17 cellular contexts compared by ENCODE assay signal in genomic region chr20:45038747-45039469, GRCh38.
DNase-seq lines count a peak whose midpoint lies in the region; ATAC-seq and TF ChIP-seq lines count a peak whose summit lies in the region.
"Had no signal": no experiment of that assay in that cellular context is flagged by ENCODE, and none has a peak within 500 bp of the region (broad histone marks: within the 10 kb centered on the region; RNA-seq: fewer than 3 reads in every experiment).

No MANE protein-coding gene starts in this region.

- H3K27me3 ChIP-seq in RWPE2 (ENCODE audit: insufficient read depth, poor library complexity, severe bottlenecking): no peaks in the 10 kb centered on the region
- H3K27me3 ChIP-seq in effector memory CD4-positive, alpha-beta T cell (replicated peaks; ENCODE audit: control insufficient read depth, insufficient read depth, low read length, poor library complexity, severe bottlenecking): no peaks in the 10 kb centered on the region
- H3K27me3 ChIP-seq in prostate gland (replicated peaks; ENCODE audit: insufficient read depth): no peaks in the 10 kb centered on the region

- no peaks in the 10 kb centered on the region for H3K27me3 Mint-ChIP-seq in activated naive CD4-positive, alpha-beta T cell treated with anti-CD3 and anti-CD28 coated beads for 36 hours (ENCODE audit: low read depth)
- H3K27me3 Mint-ChIP-seq in activated naive CD4-positive, alpha-beta T cell treated with anti-CD3 and anti-CD28 coated beads, Interleukin-2, amount 10 ng/mL, durations not matched to agents 7 days and 5 days: no peaks in the 10 kb centered on the region
- H3K27me3 Mint-ChIP-seq in stimulated activated naive B cell treated with anti-CD40 and anti-IgM and Interleukin-4, amounts not matched to agents 10 μg/mL and 1 μg/mL and 100 μg/mL, for 72 hours: no peaks in the 10 kb centered on the region

- CTCF ChIA-PET in activated naive CD4-positive, alpha-beta T cell treated with anti-CD3 and anti-CD28 coated beads for 36 hours (lab: Charles Lee): interaction anchor here (1.4 to 2.2 kb wide), 2 partner anchors 11 to 28 kb away, joined by 6 to 10 read pairs; no protein-coding TSS in a partner anchor
- CTCF ChIA-PET in activated naive CD4-positive, alpha-beta T cell treated with anti-CD3 and anti-CD28 coated beads, Interleukin-2, amount 10 ng/mL, durations not matched to agents 7 days and 5 days (lab: Charles Lee): interaction anchor here (0.6 to 1.7 kb wide), 4 partner anchors 11 to 437 kb away, joined by 3 to 6 read pairs (median 3); no protein-coding TSS in a partner anchor

- peaks cover 47% of the 10 kb centered on the region for H3K36me3 ChIP-seq in RWPE2 (ENCODE audit: low read depth)
- H3K36me3 ChIP-seq in effector memory CD4-positive, alpha-beta T cell (ENCODE audit: control insufficient read depth, insufficient read depth, low read length): peaks cover 37% of the 10 kb centered on the region
- no peaks in the 10 kb centered on the region for H3K36me3 ChIP-seq in prostate gland

- no peaks in the 10 kb centered on the region for H3K9me3 Mint-ChIP-seq in activated naive CD4-positive, alpha-beta T cell treated with anti-CD3 and anti-CD28 coated beads for 36 hours
- H3K9me3 Mint-ChIP-seq in activated naive CD4-positive, alpha-beta T cell treated with anti-CD3 and anti-CD28 coated beads, Interleukin-2, amount 10 ng/mL, durations not matched to agents 7 days and 5 days: no peaks in the 10 kb centered on the region
- no peaks in the 10 kb centered on the region for H3K9me3 Mint-ChIP-seq in stimulated activated naive B cell treated with anti-CD40 and anti-IgM and Interleukin-4, amounts not matched to agents 10 μg/mL and 1 μg/mL and 100 μg/mL, for 72 hours
- H3K9me3 Mint-ChIP-seq: T-helper 2 cell treated with Interferon-gamma antibody and Interleukin-4, amounts not matched to agents 5 μg/mL and 100 μg/mL, for 36 hours had no signal

- H3K4me1 ChIP-seq in RWPE2 (ENCODE audit: insufficient read depth, poor library complexity, severe bottlenecking) (peaks cover 77% of the 10 kb centered on the region), prostate gland (replicated peaks) (no peaks in the 10 kb centered on the region)
- peaks cover 25% of the 10 kb centered on the region for H3K4me1 ChIP-seq in effector memory CD4-positive, alpha-beta T cell (ENCODE audit: control insufficient read depth, insufficient read depth, low read length, poor library complexity, severe bottlenecking)

- peak overlapping the region; percentile 73 for H3K27ac Mint-ChIP-seq in activated naive CD4-positive, alpha-beta T cell treated with anti-CD3 and anti-CD28 coated beads for 36 hours
- no peak overlapping the region for H3K27ac Mint-ChIP-seq in activated naive CD4-positive, alpha-beta T cell treated with anti-CD3 and anti-CD28 coated beads, Interleukin-2, amount 10 ng/mL, durations not matched to agents 7 days and 5 days
- peak overlapping the region; percentile 70 for H3K27ac Mint-ChIP-seq in stimulated activated naive B cell treated with anti-CD40 and anti-IgM and Interleukin-4, amounts not matched to agents 10 μg/mL and 1 μg/mL and 100 μg/mL, for 72 hours

- ATAC-seq in RWPE2 (ENCODE audit: low read depth): no peak
- no peak for ATAC-seq in stimulated activated naive B cell treated with anti-CD40 and anti-IgM and Interleukin-4, amounts not matched to agents 10 μg/mL and 1 μg/mL and 100 μg/mL, for 72 hours (replicated peaks)
- ATAC-seq in GM19397 (IDR thresholded peaks at IDR 0.05; ENCODE audit: unreplicated experiment): no peak

- H3K4me3 Mint-ChIP-seq in activated naive CD4-positive, alpha-beta T cell treated with anti-CD3 and anti-CD28 coated beads for 36 hours: no peak overlapping the region
- H3K4me3 Mint-ChIP-seq in activated naive CD4-positive, alpha-beta T cell treated with anti-CD3 and anti-CD28 coated beads, Interleukin-2, amount 10 ng/mL, durations not matched to agents 7 days and 5 days: no peak overlapping the region
- no peak overlapping the region for H3K4me3 Mint-ChIP-seq in stimulated activated naive B cell treated with anti-CD40 and anti-IgM and Interleukin-4, amounts not matched to agents 10 μg/mL and 1 μg/mL and 100 μg/mL, for 72 hours
- H3K4me3 Mint-ChIP-seq: H9; T-helper 2 cell treated with Interferon-gamma antibody and Interleukin-4, amounts not matched to agents 5 μg/mL and 100 μg/mL, for 36 hours had no signal

- H3K4me1 Mint-ChIP-seq in activated naive CD4-positive, alpha-beta T cell treated with anti-CD3 and anti-CD28 coated beads for 36 hours (ENCODE audit: low read depth): peaks cover 83% of the 10 kb centered on the region
- H3K4me1 Mint-ChIP-seq in activated naive CD4-positive, alpha-beta T cell treated with anti-CD3 and anti-CD28 coated beads, Interleukin-2, amount 10 ng/mL, durations not matched to agents 7 days and 5 days: peaks cover 50% of the 10 kb centered on the region
- peaks cover 26 to 64% of the 10 kb centered on the region in 2 donors for H3K4me1 Mint-ChIP-seq in stimulated activated naive B cell treated with anti-CD40 and anti-IgM and Interleukin-4, amounts not matched to agents 10 μg/mL and 1 μg/mL and 100 μg/mL, for 72 hours

- no peak for DNase-seq in activated naive CD4-positive, alpha-beta T cell treated with anti-CD3 and anti-CD28 coated beads for 36 hours
- DNase-seq in activated naive CD4-positive, alpha-beta T cell treated with anti-CD3 and anti-CD28 coated beads, Interleukin-2, amount 10 ng/mL, durations not matched to agents 7 days and 5 days: no peak
- DNase-seq in RWPE2 (ENCODE audit: low spot score): no peak
- no peak for DNase-seq in effector memory CD4-positive, alpha-beta T cell
- no peak for DNase-seq in stimulated activated naive B cell treated with anti-CD40 and anti-IgM and Interleukin-4, amounts not matched to agents 10 μg/mL and 1 μg/mL and 100 μg/mL, for 72 hours
- DNase-seq in medulla oblongata (ENCODE audit: extremely low spot score): no peak
- DNase-seq in prostate gland (ENCODE audit: low spot score): no peak
- DNase-seq: activated CD4-positive, alpha-beta T cell treated with anti-CD3 and anti-CD28 coated beads, Interleukin-2, amount 50 U/mL, for 4 hours; activated gamma-delta T cell treated with Interleukin-2 at 50 U/mL for 16 hours; H9; mesendoderm; NCI-H2081; NCI-H748 treated with DMSO at 0.1 percent for 48 hours had no signal

- H3K4me3 ChIP-seq in RWPE2 (ENCODE audit: severe bottlenecking): no peak overlapping the region
- no peak overlapping the region for H3K4me3 ChIP-seq in effector memory CD4-positive, alpha-beta T cell (ENCODE audit: insufficient read depth, low read depth, low read length, poor library complexity, severe bottlenecking)
- H3K4me3 ChIP-seq in prostate gland: no peak overlapping the region
- H3K4me3 ChIP-seq: skin epidermis had no signal

- WGBS in prostate gland: 93% methylated on average over 1 of the region's 1 CpG

- no peak for TF ChIP-seq POLR2A in prostate gland (IDR thresholded peaks at IDR 0.05)

- H3K9me3 ChIP-seq in RWPE2 (ENCODE audit: severe bottlenecking) (no peaks in the 10 kb centered on the region), prostate gland (no peaks in the 10 kb centered on the region)
- H3K9me3 ChIP-seq in effector memory CD4-positive, alpha-beta T cell (ENCODE audit: control insufficient read depth, low read length): no peaks in the 10 kb centered on the region

- intact Hi-C loops in activated naive CD4-positive, alpha-beta T cell treated with anti-CD3 and anti-CD28 coated beads for 36 hours (cut with micrococcal nuclease): no loop called here
- intact Hi-C loops in prostate gland (cut with DNase I): no loop called here

- H3K36me3 Mint-ChIP-seq in activated naive CD4-positive, alpha-beta T cell treated with anti-CD3 and anti-CD28 coated beads for 36 hours (ENCODE audit: low read depth): peaks cover 40% of the 10 kb centered on the region
- peaks cover 50% of the 10 kb centered on the region for H3K36me3 Mint-ChIP-seq in activated naive CD4-positive, alpha-beta T cell treated with anti-CD3 and anti-CD28 coated beads, Interleukin-2, amount 10 ng/mL, durations not matched to agents 7 days and 5 days
- peaks cover 39 to 54% of the 10 kb centered on the region in 2 donors for H3K36me3 Mint-ChIP-seq in stimulated activated naive B cell treated with anti-CD40 and anti-IgM and Interleukin-4, amounts not matched to agents 10 μg/mL and 1 μg/mL and 100 μg/mL, for 72 hours

- peak overlapping the region; percentile 76 for H3K27ac ChIP-seq in RWPE2 (ENCODE audit: poor library complexity, severe bottlenecking)
- H3K27ac ChIP-seq in effector memory CD4-positive, alpha-beta T cell (ENCODE audit: insufficient read depth, low read length, poor library complexity, severe bottlenecking): peak overlapping the region; percentile 30
- H3K27ac ChIP-seq in prostate gland: no peak overlapping the region
- H3K27ac ChIP-seq: RWPE1, skin epidermis had no signal

- no peak for TF ChIP-seq CTCF in RWPE2 (IDR thresholded peaks at IDR 0.05; ENCODE audit: poor library complexity, severe bottlenecking)
- no peak for TF ChIP-seq CTCF in prostate gland (IDR thresholded peaks at IDR 0.05)

Comparison
In these comparisons a context has a peak if more than half of its experiments do, and no peak if none do; other contexts are left out.
1. H3K27ac ChIP-seq: peak in RWPE2 (single experiment) and effector memory CD4-positive, alpha-beta T cell (single experiment); none in prostate gland (0 of 2).